Comparison of ENCODE assay signal across 1 cellular context in the genomic region with DNA sequence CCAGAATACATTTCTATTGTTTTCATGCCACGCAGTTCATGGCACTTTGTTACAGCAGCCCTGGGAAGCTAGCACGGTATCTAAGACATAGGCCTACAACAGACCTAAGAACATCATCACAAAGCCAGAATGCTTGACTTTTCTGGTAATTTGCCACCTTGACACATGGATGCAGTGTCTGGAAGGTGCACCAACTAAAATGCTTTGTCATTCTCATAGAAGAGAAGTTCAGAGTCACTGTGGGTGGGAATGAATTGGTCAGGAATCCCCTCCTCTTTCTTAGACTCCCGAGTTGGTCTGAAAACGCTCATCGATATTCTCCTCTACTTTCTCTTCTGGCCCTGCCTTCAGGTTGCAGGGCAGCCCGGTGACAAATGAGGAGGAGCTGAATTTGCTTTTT.
A peak's percentile ranks its signal among the peaks of the same experiment; 100 is the strongest.
TF ChIP-seq lines count a peak whose summit lies in the region.

No MANE protein-coding gene starts in this region.

TF ChIP-seq in K562, 482 proteins besides CTCF, POLR2A, EP300 and RAD21:
- TF ChIP-seq SMARCB1 (IDR thresholded peaks at IDR 0.05; ENCODE audit: insufficient read length, low read depth) (no peak), CCAR2 (IDR thresholded peaks at IDR 0.05; ENCODE audit: low read depth, low read length) (no peak), PURB (CRISPR knock-in tag; IDR thresholded peaks at IDR 0.05; ENCODE audit: low read depth) (no peak), NFE2L1 (tag; IDR thresholded peaks at IDR 0.05; ENCODE audit: borderline replicate concordance, low read depth) (peak; percentile 44; the same call in 1 of the 2 replicates), ZNF41 (CRISPR knock-in tag; conservative IDR thresholded peaks at IDR 0.05) (no peak), ARHGAP35 (IDR thresholded peaks at IDR 0.05; ENCODE audit: partially characterized antibody) (no peak), RFX1 (IDR thresholded peaks at IDR 0.05) (no peak), MAFG (tag; conservative IDR thresholded peaks at IDR 0.05) (peak; percentile 90), BACH1 (tag; IDR thresholded peaks at IDR 0.05) (no peak), POLR2AphosphoS5 (IDR thresholded peaks at IDR 0.05; ENCODE audit: control insufficient read depth, insufficient read depth, low read depth, low read length) (no peak), MAFK (IDR thresholded peaks at IDR 0.05; ENCODE audit: low read length) (peak; percentile 33; the same call in 1 of the 2 replicates), ZNF232 (CRISPR knock-in tag; IDR thresholded peaks at IDR 0.05) (no peak), NFIX (CRISPR knock-in tag; IDR thresholded peaks at IDR 0.05; ENCODE audit: low read depth) (no peak), NFE2 (IDR thresholded peaks at IDR 0.05; ENCODE audit: low read depth) (peak; percentile 74), MAFF (IDR thresholded peaks at IDR 0.05; ENCODE audit: low read length) (peak; percentile 41; the same call in 1 of the 2 replicates), RHOXF2B (CRISPR knock-in tag; conservative IDR thresholded peaks at IDR 0.05) (no peak), MYC (IDR thresholded peaks at IDR 0.05; ENCODE audit: low read depth, low read length) (no peak), MYC (CRISPR knock-in tag; IDR thresholded peaks at IDR 0.05; ENCODE audit: borderline replicate concordance, low read depth) (no peak), SRF (CRISPR knock-in tag; IDR thresholded peaks at IDR 0.05) (no peak), C11orf30 (IDR thresholded peaks at IDR 0.05; ENCODE audit: low read depth) (peak; percentile 64), ZNF316 (IDR thresholded peaks at IDR 0.05) (peak; percentile 67), JUND (IDR thresholded peaks at IDR 0.05; ENCODE audit: borderline replicate concordance, low read depth, low read length) (no peak), JUND (tag; IDR thresholded peaks at IDR 0.05; ENCODE audit: borderline replicate concordance, low read depth, low read length) (no peak), NR2C1 (IDR thresholded peaks at IDR 0.05) (no peak), NR2C1 (tag; IDR thresholded peaks at IDR 0.05) (no peak), TGIF2 (CRISPR knock-in tag; IDR thresholded peaks at IDR 0.05) (no peak), PHB (CRISPR knock-in tag; IDR thresholded peaks at IDR 0.05) (no peak), MEIS2 (IDR thresholded peaks at IDR 0.05; ENCODE audit: partially characterized antibody) (no peak), TEAD2 (tag; IDR thresholded peaks at IDR 0.05) (no peak), CREBBP (IDR thresholded peaks at IDR 0.05; ENCODE audit: low read depth, low read length) (no peak), PHF21A (IDR thresholded peaks at IDR 0.05; ENCODE audit: borderline replicate concordance, low read depth) (no peak)
- TF ChIP-seq, protein P1, sequence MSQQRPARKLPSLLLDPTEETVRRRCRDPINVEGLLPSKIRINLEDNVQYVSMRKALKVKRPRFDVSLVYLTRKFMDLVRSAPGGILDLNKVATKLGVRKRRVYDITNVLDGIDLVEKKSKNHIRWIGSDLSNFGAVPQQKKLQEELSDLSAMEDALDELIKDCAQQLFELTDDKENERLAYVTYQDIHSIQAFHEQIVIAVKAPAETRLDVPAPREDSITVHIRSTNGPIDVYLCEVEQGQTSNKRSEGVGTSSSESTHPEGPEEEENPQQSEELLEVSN (IDR thresholded peaks at IDR 0.05; ENCODE audit: borderline replicate concordance in 1 of 2, extremely low read depth in 1 of 2, insufficient read depth in 1 of 2, insufficient read length in 1 of 2, low read depth in 1 of 2, low read length in 1 of 2, poor library complexity in 1 of 2, severe bottlenecking in 1 of 2), result no peak
- TF ChIP-seq, protein P2, sequence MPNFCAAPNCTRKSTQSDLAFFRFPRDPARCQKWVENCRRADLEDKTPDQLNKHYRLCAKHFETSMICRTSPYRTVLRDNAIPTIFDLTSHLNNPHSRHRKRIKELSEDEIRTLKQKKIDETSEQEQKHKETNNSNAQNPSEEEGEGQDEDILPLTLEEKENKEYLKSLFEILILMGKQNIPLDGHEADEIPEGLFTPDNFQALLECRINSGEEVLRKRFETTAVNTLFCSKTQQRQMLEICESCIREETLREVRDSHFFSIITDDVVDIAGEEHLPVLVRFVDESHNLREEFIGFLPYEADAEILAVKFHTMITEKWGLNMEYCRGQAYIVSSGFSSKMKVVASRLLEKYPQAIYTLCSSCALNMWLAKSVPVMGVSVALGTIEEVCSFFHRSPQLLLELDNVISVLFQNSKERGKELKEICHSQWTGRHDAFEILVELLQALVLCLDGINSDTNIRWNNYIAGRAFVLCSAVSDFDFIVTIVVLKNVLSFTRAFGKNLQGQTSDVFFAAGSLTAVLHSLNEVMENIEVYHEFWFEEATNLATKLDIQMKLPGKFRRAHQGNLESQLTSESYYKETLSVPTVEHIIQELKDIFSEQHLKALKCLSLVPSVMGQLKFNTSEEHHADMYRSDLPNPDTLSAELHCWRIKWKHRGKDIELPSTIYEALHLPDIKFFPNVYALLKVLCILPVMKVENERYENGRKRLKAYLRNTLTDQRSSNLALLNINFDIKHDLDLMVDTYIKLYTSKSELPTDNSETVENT (CRISPR knock-in tag; IDR thresholded peaks at IDR 0.05), result no peak
- TF ChIP-seq, protein P3, sequence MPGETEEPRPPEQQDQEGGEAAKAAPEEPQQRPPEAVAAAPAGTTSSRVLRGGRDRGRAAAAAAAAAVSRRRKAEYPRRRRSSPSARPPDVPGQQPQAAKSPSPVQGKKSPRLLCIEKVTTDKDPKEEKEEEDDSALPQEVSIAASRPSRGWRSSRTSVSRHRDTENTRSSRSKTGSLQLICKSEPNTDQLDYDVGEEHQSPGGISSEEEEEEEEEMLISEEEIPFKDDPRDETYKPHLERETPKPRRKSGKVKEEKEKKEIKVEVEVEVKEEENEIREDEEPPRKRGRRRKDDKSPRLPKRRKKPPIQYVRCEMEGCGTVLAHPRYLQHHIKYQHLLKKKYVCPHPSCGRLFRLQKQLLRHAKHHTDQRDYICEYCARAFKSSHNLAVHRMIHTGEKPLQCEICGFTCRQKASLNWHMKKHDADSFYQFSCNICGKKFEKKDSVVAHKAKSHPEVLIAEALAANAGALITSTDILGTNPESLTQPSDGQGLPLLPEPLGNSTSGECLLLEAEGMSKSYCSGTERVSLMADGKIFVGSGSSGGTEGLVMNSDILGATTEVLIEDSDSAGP (CRISPR knock-in tag; IDR thresholded peaks at IDR 0.05), result no peak
